Comparison of ENCODE assay signal across 1 cellular context in the genomic region with DNA sequence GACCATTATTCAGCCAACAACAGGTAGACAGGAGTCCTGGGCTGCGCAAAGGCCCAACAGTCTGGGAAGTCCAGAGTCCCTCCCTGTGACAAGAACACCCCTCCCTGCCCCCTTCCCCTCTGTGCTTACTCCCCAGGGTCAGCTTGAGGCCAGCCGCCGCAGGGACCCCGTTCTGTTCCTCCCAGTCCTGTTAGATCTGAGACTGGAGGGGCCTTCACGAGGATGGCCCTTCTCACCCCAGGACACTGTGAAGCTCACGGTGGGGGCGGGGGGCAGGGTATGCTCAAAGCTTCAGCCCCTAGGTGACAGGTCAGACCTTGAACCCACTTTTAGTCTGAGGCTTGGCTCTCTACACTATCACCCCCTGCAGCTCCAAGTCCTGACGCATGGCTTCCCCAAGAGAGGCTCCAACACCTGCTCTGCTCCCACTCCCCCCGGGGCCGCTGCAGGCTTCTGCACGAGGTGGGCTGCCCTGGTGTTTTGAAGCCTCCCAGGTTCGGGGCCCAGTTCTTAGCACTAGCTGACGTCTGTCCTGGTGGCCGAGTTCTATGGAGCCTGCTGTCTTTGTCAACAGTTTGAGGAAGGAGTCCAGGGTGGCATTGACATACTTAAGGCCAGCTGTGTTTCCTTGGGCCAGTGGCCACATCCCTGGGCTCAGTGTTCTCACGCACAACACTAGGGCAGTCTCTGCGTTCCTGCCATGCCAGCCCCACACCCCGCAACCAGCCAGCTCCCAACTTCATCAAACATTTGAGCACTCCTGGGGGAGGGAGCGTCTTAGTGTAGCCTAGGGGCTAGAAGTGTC.
TF ChIP-seq lines count a peak whose summit lies in the region.

No MANE protein-coding gene starts in this region.

TF ChIP-seq in HepG2, 621 proteins besides CTCF, POLR2A, EP300 and RAD21:
- TF ChIP-seq ZMYM3 (CRISPR knock-in tag; IDR thresholded peaks at IDR 0.05): 0 out of 2 replicates have a peak, but pooled peaks have one; percentile 10
- TF ChIP-seq PATZ1 (CRISPR knock-in tag; IDR thresholded peaks at IDR 0.05): peak; percentile 36; the same call in 1 of the 2 replicates
- TF ChIP-seq ZFP1 (CRISPR knock-in tag; IDR thresholded peaks at IDR 0.05): no peak
- TF ChIP-seq, protein P1, sequence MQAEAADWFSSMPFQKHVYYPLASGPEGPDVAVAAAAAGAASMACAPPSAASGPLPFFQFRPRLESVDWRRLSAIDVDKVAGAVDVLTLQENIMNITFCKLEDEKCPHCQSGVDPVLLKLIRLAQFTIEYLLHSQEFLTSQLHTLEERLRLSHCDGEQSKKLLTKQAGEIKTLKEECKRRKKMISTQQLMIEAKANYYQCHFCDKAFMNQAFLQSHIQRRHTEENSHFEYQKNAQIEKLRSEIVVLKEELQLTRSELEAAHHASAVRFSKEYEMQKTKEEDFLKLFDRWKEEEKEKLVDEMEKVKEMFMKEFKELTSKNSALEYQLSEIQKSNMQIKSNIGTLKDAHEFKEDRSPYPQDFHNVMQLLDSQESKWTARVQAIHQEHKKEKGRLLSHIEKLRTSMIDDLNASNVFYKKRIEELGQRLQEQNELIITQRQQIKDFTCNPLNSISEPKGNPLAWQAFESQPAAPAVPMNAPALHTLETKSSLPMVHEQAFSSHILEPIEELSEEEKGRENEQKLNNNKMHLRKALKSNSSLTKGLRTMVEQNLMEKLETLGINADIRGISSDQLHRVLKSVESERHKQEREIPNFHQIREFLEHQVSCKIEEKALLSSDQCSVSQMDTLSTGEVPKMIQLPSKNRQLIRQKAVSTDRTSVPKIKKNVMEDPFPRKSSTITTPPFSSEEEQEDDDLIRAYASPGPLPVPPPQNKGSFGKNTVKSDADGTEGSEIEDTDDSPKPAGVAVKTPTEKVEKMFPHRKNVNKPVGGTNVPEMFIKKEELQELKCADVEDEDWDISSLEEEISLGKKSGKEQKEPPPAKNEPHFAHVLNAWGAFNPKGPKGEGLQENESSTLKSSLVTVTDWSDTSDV (CRISPR knock-in tag; IDR thresholded peaks at IDR 0.05): no peak
- 0 out of 2 replicates have a peak, but pooled peaks have one; percentile 26 for TF ChIP-seq SALL1 (CRISPR knock-in tag; IDR thresholded peaks at IDR 0.05)
- TF ChIP-seq HOXA5 (CRISPR knock-in tag; IDR thresholded peaks at IDR 0.05): no peak
- peak; percentile 15; the same call in 1 of the 2 replicates for TF ChIP-seq RARA (CRISPR knock-in tag; IDR thresholded peaks at IDR 0.05)
- TF ChIP-seq, protein P2, sequence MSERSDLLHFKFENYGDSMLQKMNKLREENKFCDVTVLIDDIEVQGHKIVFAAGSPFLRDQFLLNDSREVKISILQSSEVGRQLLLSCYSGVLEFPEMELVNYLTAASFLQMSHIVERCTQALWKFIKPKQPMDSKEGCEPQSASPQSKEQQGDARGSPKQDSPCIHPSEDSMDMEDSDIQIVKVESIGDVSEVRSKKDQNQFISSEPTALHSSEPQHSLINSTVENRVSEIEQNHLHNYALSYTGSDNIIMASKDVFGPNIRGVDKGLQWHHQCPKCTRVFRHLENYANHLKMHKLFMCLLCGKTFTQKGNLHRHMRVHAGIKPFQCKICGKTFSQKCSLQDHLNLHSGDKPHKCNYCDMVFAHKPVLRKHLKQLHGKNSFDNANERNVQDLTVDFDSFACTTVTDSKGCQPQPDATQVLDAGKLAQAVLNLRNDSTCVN (CRISPR knock-in tag; IDR thresholded peaks at IDR 0.05; ENCODE audit: borderline replicate concordance): no peak
- no peak for TF ChIP-seq CBX1 (IDR thresholded peaks at IDR 0.05; ENCODE audit: low read depth)
- no peak for TF ChIP-seq NR0B2 (CRISPR knock-in tag; IDR thresholded peaks at IDR 0.05)
